12 cellular contexts compared by ENCODE assay signal in the genomic region with DNA sequence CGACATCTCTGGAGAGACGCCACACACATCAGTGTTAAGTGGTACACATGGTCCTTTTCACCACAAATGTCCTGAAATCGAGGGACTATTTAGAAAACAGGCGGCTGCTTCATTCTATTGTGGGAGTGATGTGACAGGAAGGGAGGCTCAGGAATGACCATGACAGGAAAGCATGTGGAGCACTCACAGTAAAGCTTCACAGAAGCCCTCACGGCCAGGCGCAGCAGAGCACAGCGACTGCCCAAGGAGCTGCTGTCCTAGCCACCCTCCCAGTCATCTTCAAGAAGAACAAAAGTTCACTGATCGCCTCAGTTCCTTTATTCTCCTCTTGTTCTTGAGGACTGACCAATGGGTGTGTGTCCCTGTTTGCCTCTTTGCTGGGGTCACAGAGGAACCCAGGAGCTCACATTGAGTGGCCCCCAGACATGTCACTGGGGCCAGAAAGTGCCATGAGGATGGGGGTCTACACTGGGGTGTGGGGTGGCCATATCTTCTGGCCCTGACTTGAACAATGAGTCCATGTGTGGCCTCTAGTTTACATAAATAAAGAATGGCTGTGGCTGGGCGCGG.
DNase-seq lines count a peak whose midpoint lies in the region; ATAC-seq and TF ChIP-seq lines count a peak whose summit lies in the region.
"Had no signal": no experiment of that assay in that cellular context is flagged by ENCODE, and none has a peak within 500 bp of the region (broad histone marks: within the 10 kb centered on the region; RNA-seq: fewer than 3 reads in every experiment).

No MANE protein-coding gene starts in this region.

- TF ChIP-seq CTCF in SK-N-SH (IDR thresholded peaks at IDR 0.05): no peak
- no peak for TF ChIP-seq CTCF in smooth muscle cell (IDR thresholded peaks at IDR 0.05; ENCODE audit: borderline replicate concordance, insufficient read depth, poor library complexity, severe bottlenecking)

- peaks cover 2% of the 10 kb centered on the region for H3K36me3 Mint-ChIP-seq in T-helper 17 cell (ENCODE audit: low read depth)
- H3K36me3 Mint-ChIP-seq: immature natural killer cell, type B pancreatic cell had no signal

- no peaks in the 10 kb centered on the region for H3K36me3 ChIP-seq in SK-N-SH (replicated peaks in 1 of 2; ENCODE audit: control insufficient read depth in 1 of 2, insufficient read depth in 2 of 2, low read length in 1 of 2)
- no peaks in the 10 kb centered on the region for H3K36me3 ChIP-seq in smooth muscle cell (ENCODE audit: low read depth)

- peaks cover 35 to 41% of the 10 kb centered on the region in 2 experiments for H3K4me1 ChIP-seq in SK-N-SH (ENCODE audit: control insufficient read depth in 1 of 2, insufficient read depth in 2 of 2, low read depth in 1 of 2, low read length in 1 of 2)
- peaks cover 15% of the 10 kb centered on the region for H3K4me1 ChIP-seq in smooth muscle cell (ENCODE audit: low read depth)

- no peaks in the 10 kb centered on the region for H3K27me3 ChIP-seq in SK-N-SH (ENCODE audit: insufficient read depth)
- H3K27me3 ChIP-seq in smooth muscle cell (ENCODE audit: low read depth): no peaks in the 10 kb centered on the region

- H3K27ac ChIP-seq in SK-N-SH (ENCODE audit: low read depth in 2 of 2, low read length in 1 of 2) (peak overlapping the region; percentile 34 to 76; a peak in 3 of 4 replicates), smooth muscle cell (ENCODE audit: low read depth) (peak overlapping the region; percentile 27)

- TF ChIP-seq EP300 in SK-N-SH (IDR thresholded peaks at IDR 0.05; ENCODE audit: borderline replicate concordance in 1 of 2, low read depth in 1 of 2, low read length in 1 of 2): no peak

- no peaks in the 10 kb centered on the region for H3K9me3 ChIP-seq in SK-N-SH
- H3K9me3 ChIP-seq in T-helper 17 cell (ENCODE audit: control insufficient read depth, low read length, poor library complexity, severe bottlenecking): no peaks in the 10 kb centered on the region
- H3K9me3 ChIP-seq in smooth muscle cell (replicated peaks; ENCODE audit: low read depth): no peaks in the 10 kb centered on the region

- peak overlapping the region; percentile 9 for H3K4me3 Mint-ChIP-seq in T-helper 17 cell
- H3K4me3 Mint-ChIP-seq: activated naive CD8-positive, alpha-beta T cell treated with anti-CD3 and anti-CD28 coated beads for 36 hours; immature natural killer cell; type B pancreatic cell had no signal

- H3F3A ChIP-seq in SK-N-SH (replicated peaks; ENCODE audit: insufficient read depth): peaks cover 25% of the 10 kb centered on the region
- peaks cover 7% of the 10 kb centered on the region for H3F3A ChIP-seq in smooth muscle cell (ENCODE audit: low read depth)

- H3K4me3 ChIP-seq in SK-N-SH (ENCODE audit: low read depth in 2 of 2, low read length in 1 of 2) (no peak overlapping the region), smooth muscle cell (no peak overlapping the region)

- peaks cover 10% of the 10 kb centered on the region for H4K20me1 ChIP-seq in SK-N-SH (ENCODE audit: insufficient read depth)
- H4K20me1 ChIP-seq in smooth muscle cell (ENCODE audit: low read depth): peaks cover 89% of the 10 kb centered on the region

- H3K27ac Mint-ChIP-seq in T-helper 17 cell: peak overlapping the region; percentile 96
- H3K27ac Mint-ChIP-seq: activated naive CD8-positive, alpha-beta T cell treated with anti-CD3 and anti-CD28 coated beads for 36 hours; type B pancreatic cell had no signal

- CTCF ChIA-PET in SK-N-SH (lab: Yijun Ruan, JAX): interaction anchor here (1.2 to 5.4 kb wide), 6 partner anchors 9 to 165 kb away, joined by 3 to 188 read pairs (median 6); no protein-coding TSS in a partner anchor

- ATAC-seq in SK-N-SH treated with all-trans-retinoic acid at 6 μM for 48 hours: no peak
- ATAC-seq in T-helper 17 cell: no peak
- no peak for ATAC-seq in HG03342 (IDR thresholded peaks at IDR 0.05; ENCODE audit: unreplicated experiment)
- no peak for ATAC-seq in HG02970 (IDR thresholded peaks at IDR 0.05; ENCODE audit: low FRiP score, unreplicated experiment)

- no peak for TF ChIP-seq RAD21 in SK-N-SH (IDR thresholded peaks at IDR 0.05; ENCODE audit: low read length)

- POLR2A ChIA-PET in SK-N-SH (lab: Yijun Ruan, JAX): interaction anchor here (1.2 kb wide), 1 partner anchor 186 kb away, joined by 4 read pairs; no protein-coding TSS in a partner anchor

- H3K79me2 ChIP-seq in SK-N-SH (ENCODE audit: insufficient read depth): peaks cover 96% of the 10 kb centered on the region
- H3K79me2 ChIP-seq in smooth muscle cell (ENCODE audit: low read depth): peaks cover 77% of the 10 kb centered on the region

- H3K9ac ChIP-seq in SK-N-SH (no peak overlapping the region), smooth muscle cell (ENCODE audit: low read depth) (no peak overlapping the region)

- H3K4me1 Mint-ChIP-seq in T-helper 17 cell: peaks cover 49% of the 10 kb centered on the region

- H3K9me2 ChIP-seq in SK-N-SH: no peaks in the 10 kb centered on the region

- H3K27me3 Mint-ChIP-seq in T-helper 17 cell: no peaks in the 10 kb centered on the region
- H3K27me3 Mint-ChIP-seq: activated naive CD8-positive, alpha-beta T cell treated with anti-CD3 and anti-CD28 coated beads for 36 hours; type B pancreatic cell had no signal

- H2AFZ ChIP-seq in SK-N-SH (ENCODE audit: low read depth) (no peak overlapping the region), smooth muscle cell (ENCODE audit: low read depth) (no peak overlapping the region)

- WGBS in SK-N-SH (ENCODE audit: low lambda C conversion rate): 74% methylated on average over 10 of the region's 10 CpGs
- WGBS in smooth muscle cell (ENCODE audit: low lambda C conversion rate): 56% methylated on average over 10 of the region's 10 CpGs

- DNase-seq in SK-N-SH: no peak
- DNase-seq in T-helper 17 cell: no peak
- peak; percentile 68 for DNase-seq in islet precursor cell
- no peak for DNase-seq in smooth muscle cell (lab: John Stamatoyannopoulos, UW; ENCODE audit: unreplicated experiment)
- no peak for DNase-seq in RKO (ENCODE audit: low spot score)
- DNase-seq: activated naive CD8-positive, alpha-beta T cell treated with anti-CD3 and anti-CD28 coated beads for 36 hours; immature natural killer cell; MM.1S had no signal

- H3K4me2 ChIP-seq in SK-N-SH (0 out of 2 replicates have a peak overlapping the region, but pooled peaks have one; percentile 17), smooth muscle cell (no peak overlapping the region)

TF ChIP-seq in SK-N-SH, 30 proteins besides CTCF, POLR2A, EP300 and RAD21:
- TF ChIP-seq FOSL2 (IDR thresholded peaks at IDR 0.05; ENCODE audit: borderline replicate concordance, low read depth) (no peak), RXRA (IDR thresholded peaks at IDR 0.05; ENCODE audit: borderline replicate concordance, low read depth) (no peak), ELF1 (IDR thresholded peaks at IDR 0.05) (no peak), NRF1 (IDR thresholded peaks at IDR 0.05; ENCODE audit: low read depth, low read length) (no peak), TCF12 (IDR thresholded peaks at IDR 0.05) (no peak), FOXJ3 (CRISPR knock-in tag; IDR thresholded peaks at IDR 0.05) (no peak), JUND (IDR thresholded peaks at IDR 0.05) (no peak), RFX5 (IDR thresholded peaks at IDR 0.05; ENCODE audit: low read length) (no peak), TAF1 (IDR thresholded peaks at IDR 0.05; ENCODE audit: borderline replicate concordance, low read depth, low read length) (no peak), EZH2phosphoT487 (IDR thresholded peaks at IDR 0.05; ENCODE audit: borderline replicate concordance, low read depth) (no peak), NFIC (IDR thresholded peaks at IDR 0.05; ENCODE audit: borderline replicate concordance) (no peak)
- TF ChIP-seq, protein P1, sequence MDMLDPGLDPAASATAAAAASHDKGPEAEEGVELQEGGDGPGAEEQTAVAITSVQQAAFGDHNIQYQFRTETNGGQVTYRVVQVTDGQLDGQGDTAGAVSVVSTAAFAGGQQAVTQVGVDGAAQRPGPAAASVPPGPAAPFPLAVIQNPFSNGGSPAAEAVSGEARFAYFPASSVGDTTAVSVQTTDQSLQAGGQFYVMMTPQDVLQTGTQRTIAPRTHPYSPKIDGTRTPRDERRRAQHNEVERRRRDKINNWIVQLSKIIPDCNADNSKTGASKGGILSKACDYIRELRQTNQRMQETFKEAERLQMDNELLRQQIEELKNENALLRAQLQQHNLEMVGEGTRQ (IDR thresholded peaks at IDR 0.05; ENCODE audit: borderline replicate concordance, low read depth, low read length): no peak

TF ChIP-seq in SK-N-SH treated with all-trans-retinoic acid at 6 μM for 48 hours, 23 proteins besides CTCF, POLR2A, EP300 and RAD21:
- TF ChIP-seq RARB (CRISPR knock-in tag; IDR thresholded peaks at IDR 0.05): no peak
